26 cellular contexts compared by ENCODE assay signal in genomic region chr3:67876261-67876660, GRCh38.
"Had no signal": no experiment of that assay in that cellular context is flagged by ENCODE, and none has a peak within 500 bp of the region (broad histone marks: within the 10 kb centered on the region; RNA-seq: fewer than 3 reads in every experiment).

No MANE protein-coding gene starts in this region.

- H3K9me3 Mint-ChIP-seq: endodermal cell; memory B cell; naive thymus-derived CD4-positive, alpha-beta T cell; neural progenitor cell; stimulated activated memory B cell treated with anti-CD40 and anti-IgM and Interleukin-4, amounts not matched to agents 10 μg/mL and 1 μg/mL and 100 μg/mL, for 72 hours had no signal

- ATAC-seq: gastrocnemius medialis; mucosa of descending colon; naive thymus-derived CD4-positive, alpha-beta T cell; stimulated activated memory B cell treated with anti-CD40 and anti-IgM and Interleukin-4, amounts not matched to agents 10 μg/mL and 1 μg/mL and 100 μg/mL, for 72 hours had no signal

- H3K36me3 ChIP-seq: gastrocnemius medialis, left ventricle myocardium inferior, neural progenitor cell had no signal

- H3K36me3 Mint-ChIP-seq: memory B cell; naive thymus-derived CD4-positive, alpha-beta T cell; neural progenitor cell; stimulated activated memory B cell treated with anti-CD40 and anti-IgM and Interleukin-4, amounts not matched to agents 10 μg/mL and 1 μg/mL and 100 μg/mL, for 72 hours had no signal

- DNase-seq: activated CD4-positive, alpha-beta T cell treated with anti-CD3 and anti-CD28 coated beads, Interleukin-2, amount 50 U/mL, for 1 hour; activated CD4-positive, CD25-positive, alpha-beta regulatory T cell treated with anti-CD3 and anti-CD28 coated beads, Interleukin-2, amount 50 U/mL, for 72 hours; activated CD8-positive, alpha-beta memory T cell treated with anti-CD3 and anti-CD28 coated beads for 24 hours; activated CD8-positive, alpha-beta memory T cell treated with anti-CD3 and anti-CD28 coated beads, Interleukin-2, amount 50 U/mL, for 48 hours; activated effector memory CD4-positive, alpha-beta T cell treated with anti-CD3 and anti-CD28 coated beads, Interleukin-2, amount 50 U/mL, for 16 hours; activated naive CD4-positive, alpha-beta T cell treated with anti-CD3 and anti-CD28 coated beads, Interleukin-2, amount 50 U/mL, for 16 hours; activated T-cell treated with anti-CD3 and anti-CD28 coated beads, Interleukin-2, amount 50 U/mL, for 48 hours; caudate nucleus; endodermal cell; gastrocnemius medialis; head of caudate nucleus; kidney; left ventricle myocardium inferior; mucosa of descending colon; naive thymus-derived CD4-positive, alpha-beta T cell; stimulated activated CD4-positive, alpha-beta T cell treated with anti-CD3 and anti-CD28 coated beads, Interleukin-15, amount 100 ng/mL, for 24 hours; stimulated activated CD4-positive, alpha-beta T cell treated with anti-CD3 and anti-CD28 coated beads, Interleukin-4, amount 100 ng/mL, for 4 hours; SW 1271; T-helper 2 cell had no signal

- H3K4me1 ChIP-seq: gastrocnemius medialis, left ventricle myocardium inferior, neural progenitor cell had no signal

- H3K27ac Mint-ChIP-seq: endodermal cell; memory B cell; naive thymus-derived CD4-positive, alpha-beta T cell; neural progenitor cell; progenitor cell of endocrine pancreas; stimulated activated memory B cell treated with anti-CD40 and anti-IgM and Interleukin-4, amounts not matched to agents 10 μg/mL and 1 μg/mL and 100 μg/mL, for 72 hours had no signal

- H3K4me2 ChIP-seq: neural progenitor cell had no signal

- FAIRE-seq: colon, kidney had no signal

- H3K27me3 Mint-ChIP-seq: progenitor cell of endocrine pancreas; stimulated activated memory B cell treated with anti-CD40 and anti-IgM and Interleukin-4, amounts not matched to agents 10 μg/mL and 1 μg/mL and 100 μg/mL, for 72 hours had no signal

- H3K9me3 ChIP-seq: gastrocnemius medialis, left ventricle myocardium inferior, mucosa of descending colon had no signal

- H3K4me1 Mint-ChIP-seq: endodermal cell; memory B cell; naive thymus-derived CD4-positive, alpha-beta T cell; neural progenitor cell; stimulated activated memory B cell treated with anti-CD40 and anti-IgM and Interleukin-4, amounts not matched to agents 10 μg/mL and 1 μg/mL and 100 μg/mL, for 72 hours had no signal

- H3K4me3 Mint-ChIP-seq: endodermal cell; memory B cell; naive thymus-derived CD4-positive, alpha-beta T cell; neural progenitor cell; stimulated activated memory B cell treated with anti-CD40 and anti-IgM and Interleukin-4, amounts not matched to agents 10 μg/mL and 1 μg/mL and 100 μg/mL, for 72 hours had no signal

- H3K27ac ChIP-seq: gastrocnemius medialis, left ventricle myocardium inferior, neural progenitor cell, skin epidermis, VCaP had no signal

- H3K4me3 ChIP-seq: gastrocnemius medialis, left ventricle myocardium inferior, mucosa of descending colon, neural progenitor cell, skin epidermis had no signal

- H3K27me3 ChIP-seq: gastrocnemius medialis, neural progenitor cell had no signal
